24 cellular contexts compared by ENCODE assay signal in the genomic region with DNA sequence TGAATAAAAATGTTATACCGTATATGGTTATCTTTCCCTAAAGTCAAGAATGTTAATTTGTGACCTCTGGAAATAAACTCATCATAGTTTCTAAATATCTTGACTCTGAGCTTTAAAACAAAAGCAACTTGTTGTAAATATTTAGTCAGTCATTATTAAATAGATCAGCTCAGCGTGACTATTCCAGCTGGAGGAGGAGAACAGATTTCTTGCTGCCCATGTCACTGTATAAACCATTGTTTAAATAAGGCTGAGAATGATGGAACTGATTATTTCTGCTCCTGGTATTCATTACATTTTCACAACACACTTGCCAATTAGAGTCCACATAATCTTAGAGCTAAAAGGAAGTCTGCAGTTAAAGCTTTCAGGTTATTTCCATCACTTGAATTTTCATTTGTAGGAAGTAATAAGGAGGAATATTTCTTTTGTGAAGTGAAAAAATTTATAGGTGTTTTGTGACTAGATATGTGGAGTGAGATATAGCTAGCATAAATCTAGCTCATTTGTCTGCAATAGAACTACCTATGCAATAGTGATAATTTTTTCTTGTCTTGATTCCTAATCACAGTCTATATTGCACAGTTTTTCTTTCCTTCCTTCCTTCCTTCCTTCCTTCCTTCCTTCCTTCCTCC.
"Had no signal": no experiment of that assay in that cellular context is flagged by ENCODE, and none has a peak within 500 bp of the region (broad histone marks: within the 10 kb centered on the region; RNA-seq: fewer than 3 reads in every experiment).

No MANE protein-coding gene starts in this region.

- H3K27me3 Mint-ChIP-seq: dendritic cell treated with granulocyte-macrophage colony-stimulating factor and Interleukin-4, amounts not matched to agents 40 ng/mL and 50 ng/mL, for 4 days; type B pancreatic cell had no signal

- H3K9me3 Mint-ChIP-seq: neural progenitor cell, type B pancreatic cell had no signal

- FAIRE-seq: colon, endothelial cell of umbilical vein, kidney, urothelium cell line had no signal

- H3K36me3 Mint-ChIP-seq: immature natural killer cell; memory B cell; natural killer cell treated with Interleukin-12 subunit alpha and Interleukin-12 subunit beta and Interleukin-15 and Interleukin-18, amount 100 ng/mL, for 72 hours; neural progenitor cell; type B pancreatic cell had no signal

- H3K36me3 ChIP-seq: left ventricle myocardium inferior, lower lobe of right lung, neural progenitor cell, ovary, right atrium auricular region, suprapubic skin, thyroid gland had no signal

- H3K9me3 ChIP-seq: left ventricle myocardium inferior, lower lobe of right lung, ovary, right atrium auricular region, suprapubic skin, thyroid gland had no signal

- H3K27me3 ChIP-seq: neural progenitor cell, ovary, right atrium auricular region, suprapubic skin, thyroid gland had no signal

- H3K4me3 Mint-ChIP-seq: dendritic cell treated with granulocyte-macrophage colony-stimulating factor and Interleukin-4, amounts not matched to agents 40 ng/mL and 50 ng/mL, for 4 days; immature natural killer cell; memory B cell; natural killer cell treated with Interleukin-12 subunit alpha and Interleukin-12 subunit beta and Interleukin-15 and Interleukin-18, amount 100 ng/mL, for 72 hours; neural progenitor cell; type B pancreatic cell had no signal

- H3K27ac Mint-ChIP-seq: dendritic cell treated with granulocyte-macrophage colony-stimulating factor and Interleukin-4, amounts not matched to agents 40 ng/mL and 50 ng/mL, for 4 days; immature natural killer cell; memory B cell; natural killer cell treated with Interleukin-12 subunit alpha and Interleukin-12 subunit beta and Interleukin-15 and Interleukin-18, amount 100 ng/mL, for 72 hours; neural progenitor cell; type B pancreatic cell had no signal

- ATAC-seq: left cardiac atrium; lower lobe of right lung; natural killer cell treated with Interleukin-12 subunit alpha and Interleukin-12 subunit beta and Interleukin-15 and Interleukin-18, amount 100 ng/mL, for 72 hours; stimulated activated naive CD8-positive, alpha-beta T cell treated with anti-CD3 and anti-CD28 coated beads, Interleukin-15, Interleukin-2, amounts not matched to agents 100 U/mL and 50 U/mL, for 24 hours had no signal

- H3K27ac ChIP-seq: left ventricle myocardium inferior, lower lobe of right lung, neural progenitor cell, ovary, right atrium auricular region, suprapubic skin, thyroid gland had no signal

- H3K4me3 ChIP-seq: left ventricle myocardium inferior, lower lobe of right lung, neural progenitor cell, ovary, right atrium auricular region, suprapubic skin, thyroid gland had no signal

- H3K4me1 ChIP-seq: left ventricle myocardium inferior, lower lobe of right lung, right atrium auricular region, suprapubic skin, thyroid gland had no signal

- H3K4me1 Mint-ChIP-seq: immature natural killer cell, memory B cell, neural progenitor cell had no signal

- DNase-seq: erythroblast; immature natural killer cell; kidney; left cardiac atrium; left ventricle myocardium inferior; lower lobe of right lung; midbrain; nucleus accumbens; ovary; small intestine; stimulated activated CD4-positive, alpha-beta T cell treated with anti-CD3 and anti-CD28 coated beads, Interleukin-12 subunit alpha, Interleukin-12 subunit beta, amount 100 ng/mL, for 4 hours; stimulated activated CD4-positive, alpha-beta T cell treated with anti-CD3 and anti-CD28 coated beads, Interleukin-2, amount 100 ng/mL, for 48 hours; stimulated activated naive CD8-positive, alpha-beta T cell treated with anti-CD3 and anti-CD28 coated beads, Interleukin-15, Interleukin-2, amounts not matched to agents 100 U/mL and 50 U/mL, for 24 hours; thyroid gland had no signal
